In genomic region chrX:51519131-51519530, GRCh38 we compare ENCODE assay signal across 1 cellular context. TPM values are rescaled to one million over a fixed set of nuclear protein-coding genes. Genes with fewer than 3 reads are reported as not detected.
"Had no signal": no experiment of that assay in that cellular context is flagged by ENCODE, and none has a peak within 500 bp of the region (broad histone marks: within the 10 kb centered on the region; RNA-seq: fewer than 3 reads in every experiment).

No MANE protein-coding gene starts in this region.

RNA-seq across cellular contexts. Expression of gene NUDT11, which starts 22.7 kb away (rescaled TPM):
- polyA plus RNA-seq: GM12878 had no signal
